Comparison of ENCODE assay signal across 9 cellular contexts in the genomic region with DNA sequence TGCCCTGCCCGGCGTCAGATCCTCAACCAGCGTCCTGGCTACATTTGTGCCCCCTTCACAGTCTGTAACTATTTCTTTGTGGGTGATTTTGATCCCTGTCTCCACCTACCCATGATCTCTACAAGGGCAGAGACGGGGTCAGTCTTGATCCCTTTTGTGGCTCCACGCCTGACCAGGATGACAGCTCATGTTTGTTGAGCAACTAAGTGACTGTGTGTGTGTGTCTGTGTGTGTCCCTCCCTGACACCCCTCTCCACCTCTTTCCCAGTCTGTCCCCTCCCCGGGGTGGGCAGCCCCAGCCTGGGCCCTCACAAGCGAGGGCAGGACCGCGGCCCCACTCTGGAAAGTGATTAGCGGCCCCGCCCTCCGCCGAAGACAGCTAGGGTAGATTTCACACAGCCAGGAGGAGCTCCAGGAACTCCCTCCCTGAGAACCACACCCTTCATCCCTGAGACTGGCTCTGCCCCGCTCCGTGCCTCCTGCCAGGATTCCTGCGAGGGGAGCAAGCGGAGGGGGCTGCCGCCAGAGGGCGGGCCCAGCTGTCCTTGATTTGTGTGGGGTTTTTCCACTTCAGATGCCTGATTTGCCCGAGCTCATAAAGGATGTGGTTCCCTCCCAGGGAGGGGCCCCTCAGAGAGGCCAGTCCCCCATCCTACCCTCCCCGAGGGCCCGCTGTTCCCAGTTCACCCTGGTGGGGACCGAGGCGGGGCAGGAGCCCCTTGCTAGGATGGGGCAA. TPM values are rescaled to one million over a fixed set of nuclear protein-coding genes. Genes with fewer than 3 reads are reported as not detected.
DNase-seq lines count a peak whose midpoint lies in the region; ATAC-seq, FAIRE-seq and TF ChIP-seq lines count a peak whose summit lies in the region.
"Had no signal": no experiment of that assay in that cellular context is flagged by ENCODE, and none has a peak within 500 bp of the region (broad histone marks: within the 10 kb centered on the region; RNA-seq: fewer than 3 reads in every experiment).

No MANE protein-coding gene starts in this region.

- no peaks in the 10 kb centered on the region for H3K36me3 ChIP-seq in MG63

- H3K4me3 Mint-ChIP-seq in nephron progenitor cell: no peak overlapping the region

- H3K9me3 Mint-ChIP-seq in nephron progenitor cell: no peaks in the 10 kb centered on the region

- H3K9me3 ChIP-seq in MG63: no peaks in the 10 kb centered on the region

- peaks cover 37% of the 10 kb centered on the region for H3K27me3 ChIP-seq in MG63

- FAIRE-seq in frontal cortex (lab: Jason Lieb, UNC): no peak
- FAIRE-seq: islet of Langerhans had no signal

- H3K4me1 Mint-ChIP-seq in nephron progenitor cell: peaks cover 51% of the 10 kb centered on the region

- no peak overlapping the region for H3K4me3 ChIP-seq in MG63

- no peak for ATAC-seq in GM21423 (IDR thresholded peaks at IDR 0.05; ENCODE audit: unreplicated experiment)

- H3K36me3 Mint-ChIP-seq in nephron progenitor cell (ENCODE audit: low read depth): no peaks in the 10 kb centered on the region

- peak; percentile 57 for DNase-seq in DMS 273 treated with DMSO at 0.1 percent for 48 hours (lab: John Stamatoyannopoulos, UW)
- DNase-seq in MG63: peak; percentile 36
- DNase-seq in cerebellar cortex (ENCODE audit: low spot score): peak; percentile 63
- DNase-seq in nephron progenitor cell: peak; percentile 76
- DNase-seq in GF-D8 (lab: John Stamatoyannopoulos, UW): no peak
- no peak for DNase-seq in posterior vena cava (ENCODE audit: low spot score)
- DNase-seq in frontal cortex (ENCODE audit: low spot score in 2 of 2): no peak

- intact Hi-C loops in posterior vena cava (cut with DNase I): loop anchor here (5.0 kb wide), 2 partner anchors 71 to 1354 kb away; no protein-coding TSS in a partner anchor

- peak; percentile 55 for TF ChIP-seq CTCF in nephron progenitor cell (IDR thresholded peaks at IDR 0.05)

- H3K27ac Mint-ChIP-seq in nephron progenitor cell: no peak overlapping the region

- H3K27me3 Mint-ChIP-seq in nephron progenitor cell (ENCODE audit: low read depth, poor library complexity): peaks cover 58% of the 10 kb centered on the region

RNA-seq across cellular contexts. Expression of a gene that starts 5.3 kb away (rescaled TPM):
- total RNA-seq in MG63 (2014; rRNA removed; shearing (Covaris generic); ENCODE audit: low replicate concordance): not detected in 2 replicates
- total RNA-seq in posterior vena cava (not detected), frontal cortex (not detected)

RNA-seq across cellular contexts. Expression of a gene that starts 19.5 kb away (rescaled TPM):
- total RNA-seq in MG63 (2014; rRNA removed; shearing (Covaris generic); ENCODE audit: low replicate concordance): 99.5 and 116 TPM in 2 replicates
- total RNA-seq in posterior vena cava: 10 to 100 TPM; 61.4 to 70.0 TPM
- total RNA-seq in frontal cortex: 4.1 TPM

RNA-seq across cellular contexts. Expression of a gene that starts 31.0 kb away (rescaled TPM):
- total RNA-seq in MG63 (2014; rRNA removed; shearing (Covaris generic); ENCODE audit: low replicate concordance): not detected in 2 replicates
- total RNA-seq in posterior vena cava: not detected
- total RNA-seq in frontal cortex: not detected

RNA-seq across cellular contexts. Expression of a gene that starts 35.9 kb away (rescaled TPM):
- 406 and 819 TPM in 2 replicates for total RNA-seq in MG63 (2014; rRNA removed; shearing (Covaris generic); ENCODE audit: low replicate concordance)
- total RNA-seq in posterior vena cava (100 to 1,000 TPM; 112 to 116 TPM), frontal cortex (76.6 TPM)

RNA-seq across cellular contexts. Expression of a gene that starts 41.2 kb away (rescaled TPM):
- total RNA-seq in MG63 (2014; rRNA removed; shearing (Covaris generic); ENCODE audit: low replicate concordance): 8,634 and 16,603 TPM in 2 replicates
- total RNA-seq in posterior vena cava (1,000 to 10,000 TPM; 1,131 to 1,263 TPM), frontal cortex (1,930 TPM)

Comparison
In these comparisons a context has a peak if more than half of its experiments do, and no peak if none do; other contexts are left out.
1. DNase-seq: peak in DMS 273 treated with DMSO at 0.1 percent for 48 hours (single experiment), MG63 (single experiment), cerebellar cortex (single experiment) and nephron progenitor cell (single experiment); none in GF-D8 (single experiment), posterior vena cava (single experiment) and frontal cortex (0 of 2).
2. RNA of a gene that starts 19.5 kb away (total RNA-seq): 99.5 to 116 TPM in MG63 and 61.4 to 70.0 TPM in posterior vena cava; 4.1 TPM in frontal cortex (single experiment); every median in the first group is over 10 times any median in the second.